ENCODE assay signal across 14 cellular contexts in the genomic region with DNA sequence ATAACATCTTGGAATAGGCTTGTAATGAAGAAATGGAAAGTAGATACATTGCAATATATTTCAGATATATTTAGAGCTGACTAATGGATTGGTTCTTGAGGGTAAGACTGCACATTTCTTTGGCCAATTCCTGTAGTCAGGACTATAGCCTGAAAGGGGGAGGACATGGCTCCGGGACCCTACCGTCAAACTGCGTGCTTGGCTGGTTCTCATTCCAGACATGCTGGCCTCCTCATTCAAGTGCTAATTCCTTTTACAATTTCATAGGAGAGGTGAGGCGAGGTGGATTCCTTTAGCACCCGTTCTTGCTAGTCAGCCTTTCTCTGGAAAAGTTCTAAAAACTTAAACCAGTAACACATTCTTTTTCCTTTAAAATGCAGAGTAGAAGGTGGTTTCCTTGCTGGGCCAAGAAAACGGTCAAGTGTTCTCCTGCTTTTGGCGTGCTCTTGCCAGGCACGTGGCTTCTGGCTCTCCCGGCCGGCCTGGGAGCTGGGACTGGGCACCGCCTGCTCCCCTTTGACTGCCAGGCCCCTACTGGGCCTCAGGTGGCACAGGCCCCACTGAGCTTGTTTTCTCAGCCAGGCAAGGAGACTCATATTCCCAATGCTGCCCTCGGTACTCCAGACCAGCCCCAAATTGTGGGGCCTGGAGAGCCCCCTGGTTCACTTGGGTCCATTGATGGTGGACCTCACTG.
DNase-seq lines count a peak whose midpoint lies in the region; ATAC-seq lines count a peak whose summit lies in the region.
"Had no signal": no experiment of that assay in that cellular context is flagged by ENCODE, and none has a peak within 500 bp of the region (broad histone marks: within the 10 kb centered on the region; RNA-seq: fewer than 3 reads in every experiment).

No MANE protein-coding gene starts in this region.

- H3K36me3 ChIP-seq in H7 (replicated peaks; ENCODE audit: control insufficient read depth, insufficient read depth, low read length): no peaks in the 10 kb centered on the region
- H3K36me3 ChIP-seq in CD4-positive, alpha-beta memory T cell (ENCODE audit: insufficient read depth, low read length): no peaks in the 10 kb centered on the region

- intact Hi-C loops in CD4-positive, alpha-beta memory T cell (cut with micrococcal nuclease): no loop called here

- H3K4me1 ChIP-seq in CD4-positive, alpha-beta memory T cell (ENCODE audit: insufficient read depth, low read length): no peaks in the 10 kb centered on the region

- POLR2A ChIA-PET in CD4-positive, alpha-beta memory T cell (lab: Charles Lee; ENCODE audit: partially characterized antibody): no interaction called here

- no peak overlapping the region for H3K4me3 Mint-ChIP-seq in CD4-positive, alpha-beta memory T cell
- H3K4me3 Mint-ChIP-seq: B cell; CD4-positive, alpha-beta T cell; H9 had no signal

- no peaks in the 10 kb centered on the region; the same call in 1 of the 2 replicates for H3K27me3 ChIP-seq in H7 (ENCODE audit: control insufficient read depth, insufficient read depth, low read length)
- no peaks in the 10 kb centered on the region for H3K27me3 ChIP-seq in CD4-positive, alpha-beta memory T cell (ENCODE audit: insufficient read depth, low read length)

- no peak overlapping the region for H3K4me3 ChIP-seq in H7 (ENCODE audit: insufficient read depth, low read depth, low read length)
- H3K4me3 ChIP-seq in CD4-positive, alpha-beta memory T cell (ENCODE audit: low read length in 2 of 2): no peak overlapping the region

- peak; percentile 36 for DNase-seq in H7
- peak; percentile 16 for DNase-seq in cerebellar cortex (ENCODE audit: low spot score)
- peak; percentile 1 for DNase-seq in midbrain (lab: John Stamatoyannopoulos, UW)
- DNase-seq in activated CD4-positive, alpha-beta T cell treated with anti-CD3 and anti-CD28 coated beads, Interleukin-2, amount 50 U/mL, for 1 hour: no peak
- DNase-seq in CD4-positive, alpha-beta memory T cell: no peak
- DNase-seq: CD4-positive, alpha-beta T cell; DMS79; EL; GF-D8; H9 had no signal

- no peaks in the 10 kb centered on the region for H3K27me3 Mint-ChIP-seq in CD4-positive, alpha-beta memory T cell
- H3K27me3 Mint-ChIP-seq: B cell; CD4-positive, alpha-beta T cell had no signal

- H3K36me3 Mint-ChIP-seq in CD4-positive, alpha-beta memory T cell: no peaks in the 10 kb centered on the region

- H3K27ac Mint-ChIP-seq in CD4-positive, alpha-beta memory T cell: no peak overlapping the region
- H3K27ac Mint-ChIP-seq: B cell; CD4-positive, alpha-beta T cell; H9 had no signal

- peaks cover 0 to 8% of the 10 kb centered on the region in 2 donors for H3K9me3 ChIP-seq in CD4-positive, alpha-beta memory T cell (ENCODE audit: control insufficient read depth in 1 of 2, low read length in 2 of 2)

- CTCF ChIA-PET in CD4-positive, alpha-beta memory T cell (lab: Charles Lee; ENCODE audit: partially characterized antibody): no interaction called here

- no peak overlapping the region for H3K27ac ChIP-seq in CD4-positive, alpha-beta memory T cell (ENCODE audit: low read depth, low read length)

- ATAC-seq in GM21515 (IDR thresholded peaks at IDR 0.05; ENCODE audit: unreplicated experiment): no peak
- ATAC-seq in HG03196 (IDR thresholded peaks at IDR 0.05; ENCODE audit: unreplicated experiment): no peak
- ATAC-seq: HepG2 had no signal

- no peaks in the 10 kb centered on the region for H3K4me1 Mint-ChIP-seq in CD4-positive, alpha-beta memory T cell
- H3K4me1 Mint-ChIP-seq: B cell had no signal

- peaks cover 2 to 28% (median 19%) of the 10 kb centered on the region in 8 donors for H3K9me3 Mint-ChIP-seq in CD4-positive, alpha-beta memory T cell

Comparison
In these comparisons a context has a peak if more than half of its experiments do, and no peak if none do; other contexts are left out.
1. DNase-seq: peak in H7 (single experiment), cerebellar cortex (single experiment) and midbrain (single experiment); none in activated CD4-positive, alpha-beta T cell treated with anti-CD3 and anti-CD28 coated beads, Interleukin-2, amount 50 U/mL, for 1 hour (single experiment) and CD4-positive, alpha-beta memory T cell (0 of 5).